8 cellular contexts compared by ENCODE assay signal in genomic region chr19:7920520-7921301, GRCh38. TPM values are rescaled to one million over a fixed set of nuclear protein-coding genes. Genes with fewer than 3 reads are reported as not detected.
A peak's percentile ranks its signal among the peaks of the same experiment; 100 is the strongest.
DNase-seq lines count a peak whose midpoint lies in the region; ATAC-seq lines count a peak whose summit lies in the region.

No MANE protein-coding gene starts in this region.

- peak overlapping the region; percentile 84 for H3K9ac ChIP-seq in mesenchymal stem cell (ENCODE audit: low read length)

- H3K18ac ChIP-seq in mesenchymal stem cell (ENCODE audit: low read depth in 1 of 2, low read length in 2 of 2), result peak overlapping the region; percentile 26 to 80

- peak overlapping the region in 1 of 2 experiments; percentile 79 for H3K14ac ChIP-seq in mesenchymal stem cell (ENCODE audit: low read length in 2 of 2)

- H3K4me2 ChIP-seq in mesenchymal stem cell (ENCODE audit: low read length, poor library complexity, severe bottlenecking), result peak overlapping the region; percentile 77

- H2BK12ac ChIP-seq in mesenchymal stem cell (ENCODE audit: low read length in 2 of 2), result no peak overlapping the region

- peak overlapping the region; percentile 85 for H2BK15ac ChIP-seq in mesenchymal stem cell (ENCODE audit: low read depth, poor library complexity, severe bottlenecking)

- no peaks in the 10 kb centered on the region for H3K9me3 ChIP-seq in mesenchymal stem cell (ENCODE audit: control insufficient read depth, low read length)

- peaks cover 9% of the 10 kb centered on the region for H3K79me1 ChIP-seq in mesenchymal stem cell (replicated peaks; ENCODE audit: low read length, poor library complexity, severe bottlenecking)

- no peak overlapping the region for H2AK5ac ChIP-seq in mesenchymal stem cell (ENCODE audit: low read length, severe bottlenecking)

- peaks cover 53% of the 10 kb centered on the region for H3K4me1 ChIP-seq in mesenchymal stem cell (ENCODE audit: control insufficient read depth, insufficient read depth, low read depth, low read length)

- peak overlapping the region in 1 of 2 experiments; percentile 91 for H3K4ac ChIP-seq in mesenchymal stem cell (ENCODE audit: low read depth in 1 of 2, low read length in 2 of 2)

- DNase-seq in CD1c-positive myeloid dendritic cell (ENCODE audit: extremely low spot score) (peak; percentile 98), HS-27A (ENCODE audit: low read depth) (peak; percentile 84), NK-92 (lab: John Stamatoyannopoulos, UW; ENCODE audit: unreplicated experiment) (peak; percentile 98), mesenchymal stem cell (peak; percentile 94)
- peak; percentile 99 for DNase-seq in activated CD8-positive, alpha-beta memory T cell treated with anti-CD3 and anti-CD28 coated beads for 24 hours
- peak; percentile 100 for DNase-seq in effector CD8-positive, alpha-beta T cell (lab: John Stamatoyannopoulos, UW)
- DNase-seq in stimulated activated CD8-positive, alpha-beta memory T cell treated with anti-CD3 and anti-CD28 coated beads, Interleukin-12 subunit alpha, Interleukin-12 subunit beta, amount 100 ng/mL, for 1 hour (ENCODE audit: low read depth), result peak; percentile 100

- peaks cover 18 to 34% of the 10 kb centered on the region in 2 experiments for H3K36me3 ChIP-seq in mesenchymal stem cell (ENCODE audit: control insufficient read depth in 1 of 2, insufficient read depth in 2 of 2, low read depth in 1 of 2, low read length in 2 of 2)

- H3K4me3 ChIP-seq in mesenchymal stem cell (ENCODE audit: insufficient read depth in 1 of 2, low read depth in 1 of 2, low read length in 2 of 2), result peak overlapping the region; percentile 81 to 94

- peak overlapping the region; percentile 54 for H2BK5ac ChIP-seq in mesenchymal stem cell (ENCODE audit: low read depth, low read length, poor library complexity, severe bottlenecking)

- no peak overlapping the region for H4K8ac ChIP-seq in mesenchymal stem cell (ENCODE audit: low read length)

- H2AFZ ChIP-seq in mesenchymal stem cell (ENCODE audit: low read depth, low read length), result peak overlapping the region; percentile 96

- H2BK120ac ChIP-seq in mesenchymal stem cell (ENCODE audit: low read depth, low read length), result no peak overlapping the region

- peaks cover 9 to 20% of the 10 kb centered on the region in 2 experiments for H3K27me3 ChIP-seq in mesenchymal stem cell (ENCODE audit: control insufficient read depth in 1 of 2, insufficient read depth in 1 of 2, low read length in 2 of 2)

- ATAC-seq in GM19397 (IDR thresholded peaks at IDR 0.05; ENCODE audit: unreplicated experiment), result peak; percentile 45

- H3K23ac ChIP-seq in mesenchymal stem cell (ENCODE audit: low read length in 2 of 2), result no peak overlapping the region

- peak overlapping the region; percentile 30 for H3K27ac ChIP-seq in mesenchymal stem cell (ENCODE audit: low read length, poor library complexity, severe bottlenecking)

- H4K91ac ChIP-seq in mesenchymal stem cell (ENCODE audit: low read length), result no peak overlapping the region

- 7% methylated on average over 53 of the region's 62 CpGs for WGBS in mesenchymal stem cell

RNA-seq across cellular contexts. Expression of gene SNAPC2, which starts 0.6 kb away (rescaled TPM):
- 25.1 TPM for polyA plus RNA-seq in mesenchymal stem cell (2013, experiment 1 of 2)
- 25.1 TPM for polyA plus RNA-seq in mesenchymal stem cell (2013, experiment 2 of 2)

RNA-seq across cellular contexts. Expression of gene CTXN1, which starts 5.2 kb away (rescaled TPM):
- 20.6 TPM for polyA plus RNA-seq in mesenchymal stem cell (2013, experiment 1 of 2)
- polyA plus RNA-seq in mesenchymal stem cell (2013, experiment 2 of 2), result 19.0 TPM

RNA-seq across cellular contexts. Expression of gene TGFBR3L, which starts 6.1 kb away (rescaled TPM):
- polyA plus RNA-seq in mesenchymal stem cell (2013, experiment 1 of 2), result 3.1 TPM
- polyA plus RNA-seq in mesenchymal stem cell (2013, experiment 2 of 2), result 2.7 TPM

RNA-seq across cellular contexts. Expression of gene MAP2K7, which starts 17.0 kb away (rescaled TPM):
- polyA plus RNA-seq in mesenchymal stem cell (2013, experiment 1 of 2), result 19.1 TPM
- polyA plus RNA-seq in mesenchymal stem cell (2013, experiment 2 of 2), result 18.7 TPM

RNA-seq across cellular contexts. Expression of gene TIMM44, which starts 22.8 kb away (rescaled TPM):
- polyA plus RNA-seq in mesenchymal stem cell (2013, experiment 1 of 2), result 43.2 TPM
- polyA plus RNA-seq in mesenchymal stem cell (2013, experiment 2 of 2), result 41.3 TPM

Comparison
In these comparisons a context has a peak if more than half of its experiments do, and no peak if none do; other contexts are left out.
1. Peak in every context shown above with its lines: DNase-seq, ATAC-seq, H3K4me3 ChIP-seq and H3K27ac ChIP-seq.